In the genomic region with DNA sequence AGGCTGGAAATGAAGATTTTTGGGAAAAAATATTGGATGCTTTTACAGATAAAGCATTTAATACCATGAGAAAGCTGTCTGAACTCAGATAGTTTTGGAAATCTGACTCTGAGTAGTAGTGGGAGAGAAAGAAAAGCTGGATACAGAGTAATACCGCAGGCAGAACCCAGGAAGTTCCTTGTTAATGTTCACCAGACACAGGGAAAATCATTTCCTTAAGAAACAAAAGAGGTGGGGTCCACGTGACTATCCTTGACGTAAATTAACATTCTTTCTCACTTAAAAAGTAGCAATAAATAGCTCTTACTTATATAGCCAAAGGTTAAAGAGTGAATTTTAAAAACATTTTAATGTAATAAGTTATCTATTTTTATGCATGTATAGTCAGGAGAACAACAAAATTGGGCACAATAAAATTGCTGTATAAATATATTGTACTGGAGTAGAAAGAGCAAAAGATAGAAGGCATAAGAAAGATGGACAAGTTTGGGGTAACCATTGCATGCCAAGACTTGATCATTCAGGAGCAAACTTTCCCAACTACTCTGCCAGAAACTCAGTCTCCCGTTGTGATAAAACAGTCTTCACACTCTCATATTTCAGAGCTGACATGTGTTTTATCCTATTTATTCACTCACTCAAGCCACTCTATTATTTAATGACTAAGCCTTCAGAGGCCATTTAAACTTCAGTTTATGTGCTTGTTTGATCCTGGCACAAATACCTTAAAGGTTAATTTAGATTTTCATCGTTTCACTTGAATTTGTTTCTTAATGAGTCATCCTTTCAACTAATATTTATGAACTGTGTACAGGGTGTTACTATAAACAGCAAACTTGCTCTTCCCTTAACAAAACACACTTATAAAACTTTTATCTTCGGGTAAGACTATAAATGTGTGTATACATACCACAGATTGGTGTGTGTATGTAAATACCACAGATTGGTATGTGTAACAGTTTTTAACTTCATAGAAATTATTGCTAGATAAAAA, we compare ENCODE assay signal across 11 cellular contexts.
DNase-seq lines count a peak whose midpoint lies in the region; ATAC-seq lines count a peak whose summit lies in the region.
"Had no signal": no experiment of that assay in that cellular context is flagged by ENCODE, and none has a peak within 500 bp of the region (broad histone marks: within the 10 kb centered on the region; RNA-seq: fewer than 3 reads in every experiment).

No MANE protein-coding gene starts in this region.

- no peaks in the 10 kb centered on the region for H3K9me3 ChIP-seq in mucosa of rectum (ENCODE audit: control insufficient read depth in 2 of 2, low read length in 2 of 2)
- H3K9me3 ChIP-seq: Caco-2 had no signal

- no peak overlapping the region for H3K9ac ChIP-seq in mucosa of rectum (ENCODE audit: low read depth in 1 of 2, low read length in 2 of 2)

- peak overlapping the region in 1 of 2 donors; percentile 17 for H3K4me3 ChIP-seq in mucosa of rectum (ENCODE audit: low read length in 2 of 2)

- H3K4me1 ChIP-seq in mucosa of rectum (ENCODE audit: control insufficient read depth in 2 of 2, insufficient read depth in 2 of 2, low read length in 2 of 2), result peaks cover 3 to 8% of the 10 kb centered on the region in 2 donors
- H3K4me1 ChIP-seq: Caco-2 had no signal

- H3K27me3 ChIP-seq in mucosa of rectum (ENCODE audit: control insufficient read depth in 2 of 2, insufficient read depth in 2 of 2, low read length in 2 of 2), result no peaks in the 10 kb centered on the region

- DNase-seq in AG20443 (ENCODE audit: low spot score), result peak; percentile 21
- peak; percentile 87 for DNase-seq in M059J (ENCODE audit: low read depth)
- DNase-seq in activated CD4-positive, alpha-beta T cell treated with anti-CD3 and anti-CD28 coated beads, Interleukin-2, amount 50 U/mL, for 48 hours, result no peak
- no peak for DNase-seq in stimulated activated CD4-positive, alpha-beta T cell treated with anti-CD3 and anti-CD28 coated beads, Interleukin-12 subunit alpha, Interleukin-12 subunit beta, amount 100 ng/mL, for 4 hours
- no peak for DNase-seq in GM19240 (ENCODE audit: insufficient read length, low spot score)
- DNase-seq: Caco-2, immature natural killer cell, SHP77 had no signal

- ATAC-seq in HG02938 (IDR thresholded peaks at IDR 0.05; ENCODE audit: unreplicated experiment), result no peak

- peak overlapping the region; percentile 8 for H3K27ac ChIP-seq in cingulate gyrus (ENCODE audit: low read depth, low read length)
- peak overlapping the region; percentile 28 to 42 for H3K27ac ChIP-seq in mucosa of rectum (ENCODE audit: low read depth in 2 of 2, low read length in 2 of 2)

- H3K36me3 ChIP-seq in mucosa of rectum (ENCODE audit: control insufficient read depth in 2 of 2, insufficient read depth in 2 of 2, low read length in 2 of 2), result no peaks in the 10 kb centered on the region

Comparison
In these comparisons a context has a peak if more than half of its experiments do, and no peak if none do; other contexts are left out.
1. DNase-seq: peak in AG20443 (single experiment) and M059J (single experiment); none in activated CD4-positive, alpha-beta T cell treated with anti-CD3 and anti-CD28 coated beads, Interleukin-2, amount 50 U/mL, for 48 hours (0 of 2), stimulated activated CD4-positive, alpha-beta T cell treated with anti-CD3 and anti-CD28 coated beads, Interleukin-12 subunit alpha, Interleukin-12 subunit beta, amount 100 ng/mL, for 4 hours (single experiment) and GM19240 (single experiment).